ENCODE assay signal across 21 cellular contexts in the genomic region with DNA sequence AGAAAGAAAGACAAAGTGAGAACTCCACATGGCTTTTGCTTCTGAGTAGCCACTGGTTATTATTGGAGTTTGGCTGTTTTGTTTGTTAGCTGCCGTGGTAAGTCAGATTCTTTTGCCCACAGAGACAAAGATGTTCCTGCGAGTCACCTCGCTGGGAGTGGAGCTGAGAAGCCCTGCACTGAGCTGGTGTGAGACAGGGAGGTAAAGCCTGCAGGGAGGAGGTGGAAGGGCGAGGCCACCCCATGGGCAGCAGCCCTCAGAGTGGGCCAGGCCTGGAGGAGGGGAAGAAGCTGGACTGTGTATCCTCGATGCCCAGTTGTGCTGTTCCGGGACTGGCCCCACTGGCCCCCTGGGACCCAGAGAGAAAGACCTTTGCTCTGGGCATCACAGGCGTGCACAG. TPM values are rescaled to one million over a fixed set of nuclear protein-coding genes. Genes with fewer than 3 reads are reported as not detected.
DNase-seq lines count a peak whose midpoint lies in the region; ATAC-seq and TF ChIP-seq lines count a peak whose summit lies in the region.
"Had no signal": no experiment of that assay in that cellular context is flagged by ENCODE, and none has a peak within 500 bp of the region (broad histone marks: within the 10 kb centered on the region; RNA-seq: fewer than 3 reads in every experiment).

No MANE protein-coding gene starts in this region.

- no peak for ATAC-seq in GM18498 (IDR thresholded peaks at IDR 0.05; ENCODE audit: unreplicated experiment)
- ATAC-seq in GM19035 (IDR thresholded peaks at IDR 0.05; ENCODE audit: unreplicated experiment) = no peak

- no peak overlapping the region for H3K4me2 ChIP-seq in mammary epithelial cell (ENCODE audit: insufficient read depth, low read depth, low read length)
- H3K4me2 ChIP-seq in smooth muscle cell = no peak overlapping the region
- H3K4me2 ChIP-seq: A549 had no signal

- H4K20me1 ChIP-seq in mammary epithelial cell (ENCODE audit: insufficient read depth, low read length) = no peaks in the 10 kb centered on the region
- H4K20me1 ChIP-seq in smooth muscle cell (ENCODE audit: low read depth) = no peaks in the 10 kb centered on the region

- H3K27ac ChIP-seq in HEK293 (ENCODE audit: extremely low read depth, low read depth, low read length) (no peak overlapping the region), mammary epithelial cell (ENCODE audit: insufficient read depth, low read depth, low read length) (no peak overlapping the region), smooth muscle cell (ENCODE audit: low read depth) (no peak overlapping the region)
- H3K27ac ChIP-seq: A549, SJCRH30 had no signal

- dilution Hi-C loops in mammary epithelial cell (cut with HindIII; ENCODE audit: low sequenced_read_pairs) = no loop called here

- no peak for TF ChIP-seq CTCF in HEK293 (tag by site-specific recombination; IDR thresholded peaks at IDR 0.05)
- TF ChIP-seq CTCF in mammary epithelial cell (conservative IDR thresholded peaks at IDR 0.05 in 1 of 2, IDR thresholded peaks at IDR 0.05 in 1 of 2; ENCODE audit: extremely low read depth in 1 of 2, insufficient read depth in 1 of 2, low read depth in 1 of 2, low read length in 2 of 2) = no peak
- TF ChIP-seq CTCF in smooth muscle cell (IDR thresholded peaks at IDR 0.05; ENCODE audit: borderline replicate concordance, insufficient read depth, poor library complexity, severe bottlenecking) = no peak

- H3K9me3 ChIP-seq in HEK293 (ENCODE audit: control insufficient read depth, insufficient read depth, low read depth, low read length) (no peaks in the 10 kb centered on the region), mammary epithelial cell (replicated peaks; ENCODE audit: insufficient read depth, low read length) (no peaks in the 10 kb centered on the region), smooth muscle cell (replicated peaks; ENCODE audit: low read depth) (no peaks in the 10 kb centered on the region)
- H3K9me3 ChIP-seq: A549, SJCRH30 had no signal

- in situ Hi-C loops in mammary epithelial cell (cut with MboI; ENCODE audit: low sequenced_read_pairs in 2 of 2) = no loop called here

- H3K4me3 ChIP-seq in HEK293 (ENCODE audit: low read depth, low read length) = no peak overlapping the region
- H3K4me3 ChIP-seq in mammary epithelial cell (replicated peaks in 1 of 3; ENCODE audit: insufficient read depth in 1 of 3, low read depth in 2 of 3, low read length in 3 of 3) = no peak overlapping the region
- no peak overlapping the region for H3K4me3 ChIP-seq in smooth muscle cell
- H3K4me3 ChIP-seq: A549, SJCRH30 had no signal

- no peak overlapping the region for H2AFZ ChIP-seq in mammary epithelial cell (ENCODE audit: low read depth, low read length)
- no peak overlapping the region for H2AFZ ChIP-seq in smooth muscle cell (ENCODE audit: low read depth)

- DNase-seq in AG08395 (ENCODE audit: low spot score) (peak; percentile 36), mammary epithelial cell (peak; percentile 59), kidney tubule cell (ENCODE audit: low spot score) (peak; percentile 71), smooth muscle cell (lab: John Stamatoyannopoulos, UW; ENCODE audit: unreplicated experiment) (no peak), NCI-H146 treated with DMSO at 0.1 percent for 48 hours (lab: John Stamatoyannopoulos, UW; ENCODE audit: unreplicated experiment) (no peak)
- DNase-seq: DMS 273 treated with DMSO at 0.1 percent for 48 hours; HCEC 1CT; KBM-7; MM.1S; NCI-H1105 treated with DMSO at 0.1 percent for 48 hours; NCI-H187; NCI-H446 treated with DMSO at 0.1 percent for 48 hours; NK-92 treated with Interleukin-12 subunit alpha and Interleukin-12 subunit beta, amount 100 ng/mL, for 24 hours; OCI-M1; RPMI8226; SJCRH30; SW 1271 had no signal

- no peak overlapping the region for H3K9ac ChIP-seq in mammary epithelial cell (ENCODE audit: insufficient read depth, low read length)
- H3K9ac ChIP-seq in smooth muscle cell (ENCODE audit: low read depth) = no peak overlapping the region

- H3K27me3 ChIP-seq in mammary epithelial cell (ENCODE audit: insufficient read depth, low read length) (no peaks in the 10 kb centered on the region), smooth muscle cell (ENCODE audit: low read depth) (no peaks in the 10 kb centered on the region)

- intact Hi-C loops in mammary epithelial cell (cut with micrococcal nuclease) = no loop called here

- H3K79me2 ChIP-seq in mammary epithelial cell (ENCODE audit: insufficient read depth, low read length) (no peaks in the 10 kb centered on the region), smooth muscle cell (ENCODE audit: low read depth) (no peaks in the 10 kb centered on the region)

- 76% methylated on average over 7 of the region's 7 CpGs for WGBS in mammary epithelial cell (ENCODE audit: low coverage, missing lambda C conversion rate)
- WGBS in smooth muscle cell (ENCODE audit: low lambda C conversion rate) = 77% methylated on average over 7 of the region's 7 CpGs

- no peaks in the 10 kb centered on the region for H3K36me3 ChIP-seq in HEK293 (ENCODE audit: control insufficient read depth in 2 of 2, insufficient read depth in 1 of 2, low read length in 2 of 2)
- H3K36me3 ChIP-seq in mammary epithelial cell (ENCODE audit: insufficient read depth, low read length) = no peaks in the 10 kb centered on the region
- no peaks in the 10 kb centered on the region for H3K36me3 ChIP-seq in smooth muscle cell (ENCODE audit: low read depth)
- H3K36me3 ChIP-seq: SJCRH30 had no signal

- no TSS peak for BruUV-seq in mammary epithelial cell (replicated peaks; lab: Mats Ljungman, UMichigan)

- POLR2A ChIA-PET in HEK293 (lab: Yijun Ruan, JAX) = no interaction called here

- H3K4me1 ChIP-seq in HEK293 (ENCODE audit: control insufficient read depth, insufficient read depth, low read length) = no peaks in the 10 kb centered on the region
- peaks cover 3% of the 10 kb centered on the region for H3K4me1 ChIP-seq in mammary epithelial cell (ENCODE audit: insufficient read depth, low read length)
- no peaks in the 10 kb centered on the region for H3K4me1 ChIP-seq in smooth muscle cell (ENCODE audit: low read depth)
- H3K4me1 ChIP-seq: SJCRH30 had no signal

- no peaks in the 10 kb centered on the region for H3F3A ChIP-seq in smooth muscle cell (ENCODE audit: low read depth)

- CTCF ChIA-PET in HEK293 (lab: Yijun Ruan, JAX) (interaction anchor here (0.6 to 0.7 kb wide), 2 partner anchors 131 to 340 kb away, joined by 3 to 4 read pairs; no protein-coding TSS in a partner anchor), mammary epithelial cell (lab: Charles Lee; ENCODE audit: low non-redundant PET) (no interaction called here)

TF ChIP-seq in HEK293, 187 proteins besides CTCF, POLR2A, EP300 and RAD21:
- TF ChIP-seq ZNF324 (tag by site-specific recombination; IDR thresholded peaks at IDR 0.05) = no peak
- TF ChIP-seq ZNF707 (tag by site-specific recombination; IDR thresholded peaks at IDR 0.05) = no peak
- TF ChIP-seq GLIS1 (tag by site-specific recombination; IDR thresholded peaks at IDR 0.05) = 0 out of 2 replicates have a peak, but pooled peaks have one; percentile 20

RNA-seq across cellular contexts. Expression of gene NOM1, which starts 14.3 kb away (rescaled TPM):
- 10 to 100 TPM; 13.5 to 30.2 TPM for total RNA-seq in mammary epithelial cell
- 8.2 TPM for polyA plus RNA-seq in mammary epithelial cell
- polyA minus RNA-seq in mammary epithelial cell = 23.6 TPM
- 7.5 and 11.4 TPM in 2 replicates for total RNA-seq in smooth muscle cell
- 9.5 and 9.7 TPM in 2 replicates for polyA plus RNA-seq in smooth muscle cell

RNA-seq across cellular contexts. Expression of gene LMBR1, which starts 42.3 kb away (rescaled TPM):
- 10 to 100 TPM; 63.7 to 65.6 TPM for total RNA-seq in mammary epithelial cell
- polyA plus RNA-seq in mammary epithelial cell = 24.1 TPM
- 85.6 TPM for polyA minus RNA-seq in mammary epithelial cell
- 30.3 and 36.6 TPM in 2 replicates for total RNA-seq in smooth muscle cell
- 9.7 and 13.0 TPM in 2 replicates for polyA plus RNA-seq in smooth muscle cell

Comparison
In these comparisons a context has a peak if more than half of its experiments do, and no peak if none do; other contexts are left out.
1. DNase-seq: peak in AG08395 (single experiment), mammary epithelial cell (single experiment) and kidney tubule cell (single experiment); none in smooth muscle cell (single experiment) and NCI-H146 treated with DMSO at 0.1 percent for 48 hours (single experiment).